ENCODE assay signal across 2 cellular contexts in genomic region chr11:114297806-114298700, GRCh38.
A peak's percentile ranks its signal among the peaks of the same experiment; 100 is the strongest.
TF ChIP-seq lines count a peak whose summit lies in the region.

No MANE protein-coding gene starts in this region.

TF ChIP-seq in liver, 16 proteins besides CTCF, POLR2A, EP300 and RAD21:
- TF ChIP-seq SP1 (IDR thresholded peaks at IDR 0.05) (peak; percentile 3), FOXA2 (IDR thresholded peaks at IDR 0.05) (no peak), TAF1 (conservative IDR thresholded peaks at IDR 0.05) (peak; percentile 45), ZBTB33 (IDR thresholded peaks at IDR 0.05) (no peak), JUND (IDR thresholded peaks at IDR 0.05) (peak in 1 of 2 donors; percentile 12), REST (IDR thresholded peaks at IDR 0.05) (peak; percentile 22), FOXA1 (IDR thresholded peaks at IDR 0.05) (no peak), YY1 (IDR thresholded peaks at IDR 0.05) (peak; percentile 14)

TF ChIP-seq in HepG2, 621 proteins besides CTCF, POLR2A, EP300 and RAD21:
- TF ChIP-seq RFXAP (CRISPR knock-in tag; IDR thresholded peaks at IDR 0.05; ENCODE audit: borderline replicate concordance) (no peak), ZBED4 (CRISPR knock-in tag; IDR thresholded peaks at IDR 0.05; ENCODE audit: borderline replicate concordance) (no peak), TSC22D2 (CRISPR knock-in tag; IDR thresholded peaks at IDR 0.05; ENCODE audit: borderline replicate concordance) (no peak), ZNF556 (CRISPR knock-in tag; IDR thresholded peaks at IDR 0.05; ENCODE audit: borderline replicate concordance) (no peak), ONECUT2 (CRISPR knock-in tag; IDR thresholded peaks at IDR 0.05) (no peak), ISL2 (CRISPR knock-in tag; IDR thresholded peaks at IDR 0.05) (no peak), IRF1 (CRISPR knock-in tag; IDR thresholded peaks at IDR 0.05; ENCODE audit: low read depth) (no peak), ZNF337 (CRISPR knock-in tag; IDR thresholded peaks at IDR 0.05; ENCODE audit: borderline replicate concordance, low read depth) (no peak), RXRA (CRISPR knock-in tag; IDR thresholded peaks at IDR 0.05) (no peak), RBFOX2 (IDR thresholded peaks at IDR 0.05; ENCODE audit: low read depth, low read length) (no peak), ZNF703 (CRISPR knock-in tag; IDR thresholded peaks at IDR 0.05; ENCODE audit: borderline replicate concordance) (no peak)
- TF ChIP-seq, protein P1, sequence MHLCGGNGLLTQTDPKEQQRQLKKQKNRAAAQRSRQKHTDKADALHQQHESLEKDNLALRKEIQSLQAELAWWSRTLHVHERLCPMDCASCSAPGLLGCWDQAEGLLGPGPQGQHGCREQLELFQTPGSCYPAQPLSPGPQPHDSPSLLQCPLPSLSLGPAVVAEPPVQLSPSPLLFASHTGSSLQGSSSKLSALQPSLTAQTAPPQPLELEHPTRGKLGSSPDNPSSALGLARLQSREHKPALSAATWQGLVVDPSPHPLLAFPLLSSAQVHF (CRISPR knock-in tag; IDR thresholded peaks at IDR 0.05): no peak
